ENCODE assay signal across 1 cellular context in genomic region chr20:33686008-33686983, GRCh38.
TF ChIP-seq lines count a peak whose summit lies in the region.

Gene E2F1, minus strand, starts transcription at chr20:33686385. Its CDS starts 121 bp downstream, at chr20:33686264.

TF ChIP-seq in HepG2, 621 proteins besides CTCF, POLR2A, EP300 and RAD21 (continued from another document and continues in another):
- TF ChIP-seq DZIP1 (CRISPR knock-in tag; IDR thresholded peaks at IDR 0.05) (peak; percentile 21; the same call in 1 of the 2 replicates), AHR (CRISPR knock-in tag; IDR thresholded peaks at IDR 0.05) (peak; percentile 78; the same call in 1 of the 2 replicates), USF2 (IDR thresholded peaks at IDR 0.05; ENCODE audit: low read depth, low read length) (peak; percentile 46), USF2 (CRISPR knock-in tag; IDR thresholded peaks at IDR 0.05; ENCODE audit: borderline replicate concordance) (peak; percentile 77), ZNF503 (CRISPR knock-in tag; IDR thresholded peaks at IDR 0.05) (no peak), ZEB1 (IDR thresholded peaks at IDR 0.05; ENCODE audit: insufficient replicate concordance, low read depth) (no peak), ZFP62 (CRISPR knock-in tag; IDR thresholded peaks at IDR 0.05) (no peak), ZNF121 (CRISPR knock-in tag; IDR thresholded peaks at IDR 0.05) (no peak; the same call in 1 of the 2 replicates), ZNF382 (CRISPR knock-in tag; IDR thresholded peaks at IDR 0.05; ENCODE audit: borderline replicate concordance) (no peak), DPF2 (CRISPR knock-in tag; IDR thresholded peaks at IDR 0.05; ENCODE audit: borderline replicate concordance, low read depth) (no peak), SIX1 (CRISPR knock-in tag; IDR thresholded peaks at IDR 0.05; ENCODE audit: borderline replicate concordance) (no peak), MEF2D (CRISPR knock-in tag; IDR thresholded peaks at IDR 0.05) (peak; percentile 36; the same call in 1 of the 2 replicates), ZUFSP (CRISPR knock-in tag; IDR thresholded peaks at IDR 0.05; ENCODE audit: borderline replicate concordance) (no peak), MEIS1 (CRISPR knock-in tag; IDR thresholded peaks at IDR 0.05; ENCODE audit: borderline replicate concordance) (peak; percentile 34; the same call in 1 of the 2 replicates), STAT5B (CRISPR knock-in tag; IDR thresholded peaks at IDR 0.05) (no peak; the same call in none of the 2 replicates), ZNF713 (CRISPR knock-in tag; IDR thresholded peaks at IDR 0.05) (peak; percentile 93; the same call in 1 of the 2 replicates), SNAPC2 (CRISPR knock-in tag; IDR thresholded peaks at IDR 0.05) (no peak; the same call in 1 of the 2 replicates), ESRRA (CRISPR knock-in tag; IDR thresholded peaks at IDR 0.05; ENCODE audit: low read depth) (0 out of 2 replicates have a peak, but pooled peaks have one; percentile 74), KAT8 (CRISPR knock-in tag; IDR thresholded peaks at IDR 0.05) (peak; percentile 77), MEIS2 (CRISPR knock-in tag; IDR thresholded peaks at IDR 0.05) (peak; percentile 74), HINFP (CRISPR knock-in tag; IDR thresholded peaks at IDR 0.05; ENCODE audit: low read depth) (peak; percentile 58), ARNT2 (CRISPR knock-in tag; IDR thresholded peaks at IDR 0.05; ENCODE audit: low read depth) (peak; percentile 99), E2F5 (CRISPR knock-in tag; conservative IDR thresholded peaks at IDR 0.05) (peak; percentile 98), RCOR2 (CRISPR knock-in tag; IDR thresholded peaks at IDR 0.05) (no peak), KLF13 (CRISPR knock-in tag; IDR thresholded peaks at IDR 0.05) (no peak), ZNF235 (CRISPR knock-in tag; IDR thresholded peaks at IDR 0.05; ENCODE audit: borderline replicate concordance) (peak; percentile 91), CENPBD1 (CRISPR knock-in tag; IDR thresholded peaks at IDR 0.05; ENCODE audit: borderline replicate concordance, low read depth) (no peak), NFYC (CRISPR knock-in tag; IDR thresholded peaks at IDR 0.05) (peak; percentile 93), ZNF549 (CRISPR knock-in tag; IDR thresholded peaks at IDR 0.05) (no peak), ZNF563 (CRISPR knock-in tag; IDR thresholded peaks at IDR 0.05) (peak; percentile 92; the same call in 1 of the 2 replicates), KLF12 (CRISPR knock-in tag; IDR thresholded peaks at IDR 0.05; ENCODE audit: borderline replicate concordance) (peak; percentile 87), ZNF253 (CRISPR knock-in tag; IDR thresholded peaks at IDR 0.05; ENCODE audit: borderline replicate concordance) (0 out of 2 replicates have a peak, but pooled peaks have one; percentile 70), SNAI1 (CRISPR knock-in tag; IDR thresholded peaks at IDR 0.05; ENCODE audit: borderline replicate concordance) (0 out of 2 replicates have a peak, but pooled peaks have one; percentile 58), PPARG (CRISPR knock-in tag; conservative IDR thresholded peaks at IDR 0.05) (peak; percentile 78), SRF (IDR thresholded peaks at IDR 0.05; ENCODE audit: low read depth, low read length) (peak; percentile 10; the same call in 1 of the 2 replicates), SETDB1 (CRISPR knock-in tag; IDR thresholded peaks at IDR 0.05; ENCODE audit: borderline replicate concordance) (no peak), PAF1 (CRISPR knock-in tag; IDR thresholded peaks at IDR 0.05) (no peak), ZNF850 (CRISPR knock-in tag; conservative IDR thresholded peaks at IDR 0.05) (no peak), ZNF329 (CRISPR knock-in tag; IDR thresholded peaks at IDR 0.05; ENCODE audit: low read depth) (peak; percentile 85), ZNF282 (IDR thresholded peaks at IDR 0.05; ENCODE audit: partially characterized antibody) (no peak), ZNF547 (CRISPR knock-in tag; IDR thresholded peaks at IDR 0.05) (peak; percentile 71; the same call in 1 of the 2 replicates), ZBTB40 (IDR thresholded peaks at IDR 0.05) (no peak), ZBTB40 (CRISPR knock-in tag; IDR thresholded peaks at IDR 0.05) (peak; percentile 53), SP5 (CRISPR knock-in tag; IDR thresholded peaks at IDR 0.05; ENCODE audit: borderline replicate concordance, low read depth) (0 out of 2 replicates have a peak, but pooled peaks have one; percentile 67)
